Comparison of ENCODE assay signal across 13 cellular contexts in genomic region chr5:1342711-1343110, GRCh38. TPM values are rescaled to one million over a fixed set of nuclear protein-coding genes. Genes with fewer than 3 reads are reported as not detected.
DNase-seq lines count a peak whose midpoint lies in the region; ATAC-seq and TF ChIP-seq lines count a peak whose summit lies in the region.
"Not testable (repeated sequence)": the region's sequence is repeated elsewhere in the genome, so short reads cannot be mapped to it uniquely, and the experiment has no call there.
"Had no signal": no experiment of that assay in that cellular context is flagged by ENCODE, and none has a peak within 500 bp of the region (broad histone marks: within the 10 kb centered on the region; RNA-seq: fewer than 3 reads in every experiment).

No MANE protein-coding gene starts in this region.

- H3K36me3 Mint-ChIP-seq in CD4-positive, alpha-beta T cell (ENCODE audit: low read depth) = peaks cover 47% of the 10 kb centered on the region
- peaks cover 28% of the 10 kb centered on the region for H3K36me3 Mint-ChIP-seq in activated CD8-positive, alpha-beta memory T cell treated with anti-CD3 and anti-CD28 coated beads, Interleukin-2, amount 10 ng/mL, durations not matched to agents 7 days and 5 days
- peaks cover 37% of the 10 kb centered on the region for H3K36me3 Mint-ChIP-seq in brain
- peaks cover 16% of the 10 kb centered on the region for H3K36me3 Mint-ChIP-seq in osteocyte (ENCODE audit: unreplicated experiment)

- intact Hi-C loops in CD4-positive, alpha-beta T cell (cut with DNase I, micrococcal nuclease) = loop anchor here (1.0 to 10.0 kb wide), 4 partner anchors 48 to 452 kb away; partner anchors contain the start of genes BRD9 (in 1 of the 2), MRPL36 (in 1 of the 2), TERT (in 1 of the 2) and TRIP13 (in 1 of the 2)
- intact Hi-C loops in lower lobe of right lung (cut with DNase I); upper lobe of right lung (cut with DNase I): not testable (repeated sequence)

- ATAC-seq in CD4-positive, alpha-beta T cell (ENCODE audit: poor library complexity); activated CD8-positive, alpha-beta memory T cell treated with anti-CD3 and anti-CD28 coated beads, Interleukin-2, amount 10 ng/mL, durations not matched to agents 7 days and 5 days; lower lobe of right lung; upper lobe of right lung: not testable (repeated sequence)

- H3K9me3 Mint-ChIP-seq in CD4-positive, alpha-beta T cell; activated CD8-positive, alpha-beta memory T cell treated with anti-CD3 and anti-CD28 coated beads, Interleukin-2, amount 10 ng/mL, durations not matched to agents 7 days and 5 days (ENCODE audit: low read depth); brain; osteocyte (ENCODE audit: unreplicated experiment): not testable (repeated sequence)

- peak overlapping the region; percentile 96 for H3K4me3 Mint-ChIP-seq in CD4-positive, alpha-beta T cell
- H3K4me3 Mint-ChIP-seq in activated CD8-positive, alpha-beta memory T cell treated with anti-CD3 and anti-CD28 coated beads, Interleukin-2, amount 10 ng/mL, durations not matched to agents 7 days and 5 days = peak overlapping the region; percentile 83
- peak overlapping the region in 4 of 5 experiments; percentile 87 to 97 (median 94) for H3K4me3 Mint-ChIP-seq in brain
- H3K4me3 Mint-ChIP-seq in osteocyte (ENCODE audit: unreplicated experiment) = peak overlapping the region; percentile 78

- H3K36me3 ChIP-seq in lower lobe of right lung (peaks cover 47% of the 10 kb centered on the region), upper lobe of right lung (peaks cover 45% of the 10 kb centered on the region)

- not testable (repeated sequence) for H3K27me3 Mint-ChIP-seq in CD4-positive, alpha-beta T cell; activated CD8-positive, alpha-beta memory T cell treated with anti-CD3 and anti-CD28 coated beads, Interleukin-2, amount 10 ng/mL, durations not matched to agents 7 days and 5 days; brain; osteocyte (ENCODE audit: unreplicated experiment)

- H3K4me1 ChIP-seq in lower lobe of right lung (peaks cover 35% of the 10 kb centered on the region), upper lobe of right lung (peaks cover 19% of the 10 kb centered on the region)

- H3K27ac ChIP-seq in CD4-positive, alpha-beta T cell (ENCODE audit: low read depth, low read length) = not testable (repeated sequence)
- H3K27ac ChIP-seq in RWPE1 (peak overlapping the region; percentile 69), lower lobe of right lung (peak overlapping the region; percentile 33), upper lobe of right lung (peak overlapping the region; percentile 74)

- not testable (repeated sequence) for H3K9me3 ChIP-seq in CD4-positive, alpha-beta T cell (ENCODE audit: control insufficient read depth, low read length); lower lobe of right lung; upper lobe of right lung

- peak overlapping the region; percentile 91 for H3K27ac Mint-ChIP-seq in CD4-positive, alpha-beta T cell
- H3K27ac Mint-ChIP-seq in activated CD8-positive, alpha-beta memory T cell treated with anti-CD3 and anti-CD28 coated beads, Interleukin-2, amount 10 ng/mL, durations not matched to agents 7 days and 5 days; brain; osteocyte (ENCODE audit: unreplicated experiment): not testable (repeated sequence)

- H3K4me3 ChIP-seq in lower lobe of right lung, upper lobe of right lung: not testable (repeated sequence)

- TF ChIP-seq CTCF in CD4-positive, alpha-beta T cell (IDR thresholded peaks at IDR 0.05); RWPE1 (conservative IDR thresholded peaks at IDR 0.05; ENCODE audit: low read depth); brain (conservative IDR thresholded peaks at IDR 0.05); lower lobe of right lung (IDR thresholded peaks at IDR 0.05); osteocyte (IDR thresholded peaks at IDR 0.05); upper lobe of right lung (IDR thresholded peaks at IDR 0.05): not testable (repeated sequence)

- H3K4me1 Mint-ChIP-seq in CD4-positive, alpha-beta T cell (ENCODE audit: low read depth) = peaks cover 36% of the 10 kb centered on the region
- H3K4me1 Mint-ChIP-seq in activated CD8-positive, alpha-beta memory T cell treated with anti-CD3 and anti-CD28 coated beads, Interleukin-2, amount 10 ng/mL, durations not matched to agents 7 days and 5 days = peaks cover 31% of the 10 kb centered on the region
- H3K4me1 Mint-ChIP-seq in brain (peaks cover 29% of the 10 kb centered on the region), osteocyte (ENCODE audit: unreplicated experiment) (peaks cover 20% of the 10 kb centered on the region)

- not testable (repeated sequence) for H3K27me3 ChIP-seq in CD4-positive, alpha-beta T cell (ENCODE audit: control insufficient read depth, insufficient read depth, low read length); lower lobe of right lung (ENCODE audit: low read depth); upper lobe of right lung

- DNase-seq in CD4-positive, alpha-beta T cell; RWPE1 (ENCODE audit: low spot score); activated CD8-positive, alpha-beta memory T cell treated with anti-CD3 and anti-CD28 coated beads, Interleukin-2, amount 10 ng/mL, durations not matched to agents 7 days and 5 days; lower lobe of right lung; osteocyte (ENCODE audit: extremely low spot score, unreplicated experiment); upper lobe of right lung: not testable (repeated sequence)
- DNase-seq in HK-2 (ENCODE audit: unreplicated experiment) = peak; percentile 62

- POLR2A ChIA-PET in CD4-positive, alpha-beta T cell (lab: Charles Lee) = interaction anchor here (4.1 kb wide), 1 partner anchor 43 kb away, joined by 38 read pairs; no protein-coding TSS in a partner anchor
- POLR2A ChIA-PET in RWPE1 (lab: Yijun Ruan, JAX; ENCODE audit: low non-redundant PET) = not testable (repeated sequence)

- CTCF ChIA-PET in CD4-positive, alpha-beta T cell (lab: Charles Lee) = interaction anchor here (0.6 kb wide), 1 partner anchor 401 kb away, joined by 3 read pairs; no protein-coding TSS in a partner anchor
- CTCF ChIA-PET in RWPE1 (lab: Yijun Ruan, JAX) = not testable (repeated sequence)
- CTCF ChIA-PET in activated CD8-positive, alpha-beta memory T cell treated with anti-CD3 and anti-CD28 coated beads, Interleukin-2, amount 10 ng/mL, durations not matched to agents 7 days and 5 days (lab: Charles Lee) = interaction anchor here (0.7 to 0.9 kb wide), 2 partner anchors 170 to 175 kb away, joined by 3 read pairs; no protein-coding TSS in a partner anchor

RNA-seq across cellular contexts. Expression of gene CLPTM1L, which starts 2.2 kb away (rescaled TPM):
- total RNA-seq in CD4-positive, alpha-beta T cell = 10 to 100 TPM; 47.2 to 47.4 TPM
- 100 to 1,000 TPM; 107 to 115 TPM for total RNA-seq in activated CD8-positive, alpha-beta memory T cell treated with anti-CD3 and anti-CD28 coated beads, Interleukin-2, amount 10 ng/mL, durations not matched to agents 7 days and 5 days
- 130 TPM for polyA plus RNA-seq in brain (ENCODE audit: insufficient read depth, low read depth, low replicate concordance)
- total RNA-seq in lower lobe of right lung (135 TPM), osteocyte (88.0 and 93.1 TPM in 2 replicates), upper lobe of right lung (153 TPM)

RNA-seq across cellular contexts. Expression of gene TERT, which starts 47.8 kb away (rescaled TPM):
- under 1 TPM; 0.55 to 0.84 TPM for total RNA-seq in CD4-positive, alpha-beta T cell
- 1 to 10 TPM in 1 of 2 experiments, under 1 TPM in 1; 0.82 to 1.5 TPM for total RNA-seq in activated CD8-positive, alpha-beta memory T cell treated with anti-CD3 and anti-CD28 coated beads, Interleukin-2, amount 10 ng/mL, durations not matched to agents 7 days and 5 days
- polyA plus RNA-seq in brain (ENCODE audit: insufficient read depth, low read depth, low replicate concordance) = 0.36 TPM
- not detected for total RNA-seq in lower lobe of right lung
- not detected in 2 replicates for total RNA-seq in osteocyte
- total RNA-seq in upper lobe of right lung = not detected
- total RNA-seq: body of pancreas, cerebellum, temporal lobe had no signal
- polyA plus RNA-seq: immature natural killer cell, neural cell had no signal
